Comparison of ENCODE assay signal across 8 cellular contexts in genomic region chr20:47315339-47315662, GRCh38. TPM values are rescaled to one million over a fixed set of nuclear protein-coding genes. Genes with fewer than 3 reads are reported as not detected.
DNase-seq lines count a peak whose midpoint lies in the region; ATAC-seq and TF ChIP-seq lines count a peak whose summit lies in the region.

No MANE protein-coding gene starts in this region.

- peaks cover 93% of the 10 kb centered on the region for H3K4me1 ChIP-seq in left ventricle myocardium inferior
- peaks cover 65% of the 10 kb centered on the region for H3K4me1 ChIP-seq in muscle layer of colon (ENCODE audit: insufficient read depth, low read length)

- H3K27ac Mint-ChIP-seq in activated CD4-positive, alpha-beta memory T cell treated with anti-CD3 and anti-CD28 coated beads for 36 hours = no peak overlapping the region

- POLR2A ChIA-PET in activated CD4-positive, alpha-beta memory T cell treated with anti-CD3 and anti-CD28 coated beads for 36 hours (lab: Charles Lee) = no interaction called here

- H3K27me3 ChIP-seq in left ventricle myocardium inferior (ENCODE audit: low read depth) (no peaks in the 10 kb centered on the region), muscle layer of colon (ENCODE audit: control insufficient read depth in 1 of 2, insufficient read depth in 2 of 2, low read length in 2 of 2) (no peaks in the 10 kb centered on the region)

- H3K4me3 Mint-ChIP-seq in activated CD4-positive, alpha-beta memory T cell treated with anti-CD3 and anti-CD28 coated beads for 36 hours = no peak overlapping the region

- H3K9me3 ChIP-seq in left ventricle myocardium inferior (replicated peaks) = no peaks in the 10 kb centered on the region
- H3K9me3 ChIP-seq in muscle layer of colon (ENCODE audit: low read length) = no peaks in the 10 kb centered on the region

- H3K36me3 ChIP-seq in left ventricle myocardium inferior = peaks cover 9% of the 10 kb centered on the region
- peaks cover 4% of the 10 kb centered on the region for H3K36me3 ChIP-seq in muscle layer of colon (ENCODE audit: insufficient read depth, low read length)

- DNase-seq in left ventricle myocardium inferior (no peak), Right ventricle myocardium superior (no peak), caudate nucleus (lab: John Stamatoyannopoulos, UW) (no peak)
- no peak for DNase-seq in activated CD4-positive, alpha-beta memory T cell treated with anti-CD3 and anti-CD28 coated beads for 36 hours
- no peak for DNase-seq in activated CD4-positive, alpha-beta T cell treated with anti-CD3 and anti-CD28 coated beads, Interleukin-2, amount 50 U/mL, for 48 hours

- H3K4me3 ChIP-seq in left ventricle myocardium inferior = no peak overlapping the region
- H3K4me3 ChIP-seq in muscle layer of colon (ENCODE audit: low read depth in 1 of 2, low read length in 2 of 2) = no peak overlapping the region

- no peak for TF ChIP-seq CTCF in left ventricle myocardium inferior (IDR thresholded peaks at IDR 0.05; ENCODE audit: borderline replicate concordance)

- peak overlapping the region; percentile 6 for H3K9ac ChIP-seq in muscle layer of colon (ENCODE audit: low read length)

- intact Hi-C loops in left ventricle myocardium inferior (cut with micrococcal nuclease) = loop anchor here (5.0 kb wide), 1 partner anchor 42 kb away; the partner anchor contains the start of gene ZMYND8
- intact Hi-C loops in Right ventricle myocardium superior (cut with DNase I) = no loop called here
- intact Hi-C loops in activated CD4-positive, alpha-beta memory T cell treated with anti-CD3 and anti-CD28 coated beads for 36 hours (cut with micrococcal nuclease) = no loop called here

- peaks cover 48% of the 10 kb centered on the region for H3K4me1 Mint-ChIP-seq in activated CD4-positive, alpha-beta memory T cell treated with anti-CD3 and anti-CD28 coated beads for 36 hours (ENCODE audit: low read depth)

- H3K27me3 Mint-ChIP-seq in activated CD4-positive, alpha-beta memory T cell treated with anti-CD3 and anti-CD28 coated beads for 36 hours = no peaks in the 10 kb centered on the region

- no peaks in the 10 kb centered on the region for H3K9me3 Mint-ChIP-seq in activated CD4-positive, alpha-beta memory T cell treated with anti-CD3 and anti-CD28 coated beads for 36 hours

- peak overlapping the region; percentile 98 for H3K27ac ChIP-seq in left ventricle myocardium inferior (replicated peaks)
- peak overlapping the region; percentile 98 for H3K27ac ChIP-seq in caudate nucleus (ENCODE audit: low read depth, low read length)
- peak overlapping the region; percentile 80 for H3K27ac ChIP-seq in muscle layer of colon (ENCODE audit: low read depth, low read length)

- ATAC-seq in Right ventricle myocardium superior (ENCODE audit: poor library complexity) (no peak), HG03439 (IDR thresholded peaks at IDR 0.05; ENCODE audit: unreplicated experiment) (no peak), HG03108 (IDR thresholded peaks at IDR 0.05; ENCODE audit: unreplicated experiment) (no peak)

- H3K36me3 Mint-ChIP-seq in activated CD4-positive, alpha-beta memory T cell treated with anti-CD3 and anti-CD28 coated beads for 36 hours = peaks cover 4% of the 10 kb centered on the region

- CTCF ChIA-PET in activated CD4-positive, alpha-beta memory T cell treated with anti-CD3 and anti-CD28 coated beads for 36 hours (lab: Charles Lee) = no interaction called here

RNA-seq across cellular contexts. Expression of gene ZMYND8, which starts 41.2 kb away (rescaled TPM):
- total RNA-seq in left ventricle myocardium inferior (37.9 TPM), Right ventricle myocardium superior (37.7 TPM)
- 10 to 100 TPM; 28.1 to 29.6 TPM for total RNA-seq in activated CD4-positive, alpha-beta memory T cell treated with anti-CD3 and anti-CD28 coated beads for 36 hours
